In the genomic region with DNA sequence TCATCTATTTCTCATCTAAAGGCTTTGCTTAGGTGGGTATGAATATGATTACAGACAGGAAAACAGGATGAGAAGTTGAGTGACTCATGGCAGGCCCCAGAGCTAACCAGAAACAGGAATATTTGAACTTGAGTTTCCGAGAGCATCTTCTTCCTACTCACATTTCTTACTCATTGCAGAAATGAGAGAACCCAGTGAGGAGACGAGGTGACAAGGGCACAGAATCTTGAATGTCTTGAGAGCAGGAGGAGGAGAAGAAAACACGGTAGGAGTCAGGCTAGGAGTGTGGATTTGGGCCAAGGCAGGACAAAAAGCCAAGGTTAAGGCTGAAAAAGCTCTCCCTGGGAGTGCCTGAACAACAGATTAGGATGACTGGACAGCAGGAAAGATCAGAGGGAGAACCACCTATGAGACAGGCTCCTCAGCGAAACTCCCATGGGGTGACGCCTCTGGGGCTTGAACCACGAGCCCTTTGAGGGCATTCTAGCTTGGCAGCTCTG, we compare ENCODE assay signal across 7 cellular contexts. TPM values are rescaled to one million over a fixed set of nuclear protein-coding genes. Genes with fewer than 3 reads are reported as not detected.
DNase-seq lines count a peak whose midpoint lies in the region; ATAC-seq, FAIRE-seq and TF ChIP-seq lines count a peak whose summit lies in the region.
"Had no signal": no experiment of that assay in that cellular context is flagged by ENCODE, and none has a peak within 500 bp of the region (broad histone marks: within the 10 kb centered on the region; RNA-seq: fewer than 3 reads in every experiment).

No MANE protein-coding gene starts in this region.

- ATAC-seq in activated CD4-positive, alpha-beta T cell treated with anti-CD3 and anti-CD28 coated beads for 36 hours = peak; percentile 61
- peak; percentile 55 for ATAC-seq in stimulated activated naive CD8-positive, alpha-beta T cell treated with anti-CD3 and anti-CD28 coated beads, Interleukin-15, Interleukin-2, amounts not matched to agents 100 U/mL and 50 U/mL, for 24 hours
- ATAC-seq: A549 had no signal

- no peaks in the 10 kb centered on the region for H3K27me3 ChIP-seq in bronchial epithelial cell (ENCODE audit: control insufficient read depth, insufficient read depth, low read length)

- intact Hi-C loops in activated CD4-positive, alpha-beta T cell treated with anti-CD3 and anti-CD28 coated beads for 36 hours (cut with DNase I, micrococcal nuclease) = loop anchor here (1.0 to 10.0 kb wide), 3 partner anchors 9 to 712 kb away; a partner anchor contains a TSS

- no peaks in the 10 kb centered on the region for H3K9me3 Mint-ChIP-seq in activated CD4-positive, alpha-beta T cell treated with anti-CD3 and anti-CD28 coated beads for 36 hours (ENCODE audit: low read depth)

- DNase-seq in activated CD4-positive, alpha-beta T cell treated with anti-CD3 and anti-CD28 coated beads for 36 hours = peak; percentile 79
- DNase-seq in activated CD4-positive, alpha-beta T cell treated with anti-CD3 and anti-CD28 coated beads for 1 hour = no peak
- DNase-seq in bronchial epithelial cell (ENCODE audit: low read depth) = peak; percentile 92
- peak; percentile 65 for DNase-seq in stimulated activated naive CD8-positive, alpha-beta T cell treated with anti-CD3 and anti-CD28 coated beads, Interleukin-15, Interleukin-2, amounts not matched to agents 100 U/mL and 50 U/mL, for 24 hours
- no peak for DNase-seq in DMS153 (lab: John Stamatoyannopoulos, UW)
- DNase-seq in NCI-H446 (lab: John Stamatoyannopoulos, UW) = no peak

- TF ChIP-seq CTCF in bronchial epithelial cell (IDR thresholded peaks at IDR 0.05; ENCODE audit: insufficient read depth, low read length, severe bottlenecking) = no peak

- H3K4me3 ChIP-seq in bronchial epithelial cell (ENCODE audit: low read depth, low read length) = no peak overlapping the region
- H3K4me3 ChIP-seq: A549 had no signal

- POLR2A ChIA-PET in activated CD4-positive, alpha-beta T cell treated with anti-CD3 and anti-CD28 coated beads for 36 hours (lab: Charles Lee) = interaction anchor here (0.8 to 2.9 kb wide), 5 partner anchors 9 to 74 kb away, joined by 3 to 41 read pairs (median 3); a partner anchor contains a TSS

- H3K36me3 ChIP-seq in bronchial epithelial cell (ENCODE audit: control insufficient read depth, insufficient read depth, low read length) = peaks cover 7% of the 10 kb centered on the region

- CTCF ChIA-PET in activated CD4-positive, alpha-beta T cell treated with anti-CD3 and anti-CD28 coated beads for 36 hours (lab: Charles Lee) = interaction anchor here (0.5 to 8.7 kb wide), 7 partner anchors 12 to 138 kb away, joined by 3 to 138 read pairs (median 3); a partner anchor contains a TSS

- H3K4me3 Mint-ChIP-seq in activated CD4-positive, alpha-beta T cell treated with anti-CD3 and anti-CD28 coated beads for 36 hours = peak overlapping the region; percentile 96

- peaks cover 50% of the 10 kb centered on the region for H3K4me1 Mint-ChIP-seq in activated CD4-positive, alpha-beta T cell treated with anti-CD3 and anti-CD28 coated beads for 36 hours

- H3K36me3 Mint-ChIP-seq in activated CD4-positive, alpha-beta T cell treated with anti-CD3 and anti-CD28 coated beads for 36 hours (ENCODE audit: low read depth) = peaks cover 28% of the 10 kb centered on the region

- no peak for FAIRE-seq in bronchial epithelial cell (lab: Jason Lieb, UNC)
- FAIRE-seq: A549 had no signal

- no peaks in the 10 kb centered on the region for H3K27me3 Mint-ChIP-seq in activated CD4-positive, alpha-beta T cell treated with anti-CD3 and anti-CD28 coated beads for 36 hours

- H3K27ac Mint-ChIP-seq in activated CD4-positive, alpha-beta T cell treated with anti-CD3 and anti-CD28 coated beads for 36 hours = peak overlapping the region; percentile 98

RNA-seq across cellular contexts. Expression of a gene that starts 3.0 kb away (rescaled TPM):
- 1,000 to 10,000 TPM; 1,151 to 1,499 TPM for total RNA-seq in activated CD4-positive, alpha-beta T cell treated with anti-CD3 and anti-CD28 coated beads for 36 hours
- total RNA-seq in bronchial epithelial cell = 404 and 490 TPM in 2 replicates

RNA-seq across cellular contexts. Expression of a gene that starts 21.8 kb away (rescaled TPM):
- total RNA-seq in activated CD4-positive, alpha-beta T cell treated with anti-CD3 and anti-CD28 coated beads for 36 hours = 10 to 100 TPM; 45.9 to 49.4 TPM
- total RNA-seq in bronchial epithelial cell = 28.0 and 35.3 TPM in 2 replicates

RNA-seq across cellular contexts. Expression of a gene that starts 22.8 kb away (rescaled TPM):
- total RNA-seq in activated CD4-positive, alpha-beta T cell treated with anti-CD3 and anti-CD28 coated beads for 36 hours = 10 to 100 TPM; 52.3 to 54.2 TPM
- total RNA-seq in bronchial epithelial cell = 30.9 and 34.2 TPM in 2 replicates

RNA-seq across cellular contexts. Expression of a gene that starts 23.0 kb away (rescaled TPM):
- total RNA-seq in activated CD4-positive, alpha-beta T cell treated with anti-CD3 and anti-CD28 coated beads for 36 hours = 10 to 100 TPM; 34.6 to 42.8 TPM
- 31.9 and 37.6 TPM in 2 replicates for total RNA-seq in bronchial epithelial cell

Comparison
In these comparisons a context has a peak if more than half of its experiments do, and no peak if none do; other contexts are left out.
1. DNase-seq: peak in activated CD4-positive, alpha-beta T cell treated with anti-CD3 and anti-CD28 coated beads for 36 hours (single experiment), bronchial epithelial cell (single experiment) and stimulated activated naive CD8-positive, alpha-beta T cell treated with anti-CD3 and anti-CD28 coated beads, Interleukin-15, Interleukin-2, amounts not matched to agents 100 U/mL and 50 U/mL, for 24 hours (single experiment); none in activated CD4-positive, alpha-beta T cell treated with anti-CD3 and anti-CD28 coated beads for 1 hour (single experiment), DMS153 (single experiment) and NCI-H446 (0 of 2).